In genomic region chr10:8962249-8962648, GRCh38 we compare ENCODE assay signal across 18 cellular contexts.
DNase-seq lines count a peak whose midpoint lies in the region; ATAC-seq, FAIRE-seq and TF ChIP-seq lines count a peak whose summit lies in the region.
"Had no signal": no experiment of that assay in that cellular context is flagged by ENCODE, and none has a peak within 500 bp of the region (broad histone marks: within the 10 kb centered on the region; RNA-seq: fewer than 3 reads in every experiment).

No MANE protein-coding gene starts in this region.

- TF ChIP-seq CTCF in keratinocyte (optimal IDR thresholded peaks at IDR 0.05 in 1 of 3, IDR thresholded peaks at IDR 0.05 in 1 of 3, conservative IDR thresholded peaks at IDR 0.05 in 1 of 3; ENCODE audit: extremely low read depth in 1 of 3, insufficient read depth in 2 of 3, low read length in 3 of 3) (no peak), left lung (IDR thresholded peaks at IDR 0.05) (no peak), HFFc6 (IDR thresholded peaks at IDR 0.05) (no peak)

- no peak overlapping the region for H3K9ac ChIP-seq in keratinocyte (ENCODE audit: control insufficient read depth, extremely low read depth, insufficient read depth, low read length)
- H3K9ac ChIP-seq: BLaER1, GM23248 had no signal

- H3K27me3 Mint-ChIP-seq in HFFc6 (ENCODE audit: insufficient read depth), result no peaks in the 10 kb centered on the region
- no peaks in the 10 kb centered on the region for H3K27me3 Mint-ChIP-seq in activated T-cell treated with anti-CD3 and anti-CD28 coated beads, Interleukin-2, amount 50 U/mL, for 72 hours (ENCODE audit: low read depth)

- no peaks in the 10 kb centered on the region for H4K20me1 ChIP-seq in keratinocyte (ENCODE audit: control insufficient read depth, extremely low read depth, insufficient read depth, low read length)
- H4K20me1 ChIP-seq: BLaER1 had no signal

- DNase-seq in HPDE6-E6E7 (ENCODE audit: extremely low spot score) (peak; percentile 1), SW480 (ENCODE audit: low spot score) (peak; percentile 7), epithelial cell of prostate (ENCODE audit: low read depth, low spot score) (peak; percentile 62), keratinocyte (ENCODE audit: low read depth, low spot score) (no peak), left lung (no peak), HFFc6 (no peak)
- DNase-seq in activated T-cell treated with anti-CD3 and anti-CD28 coated beads, Interleukin-2, amount 50 U/mL, for 72 hours, result no peak
- DNase-seq: 8988T; AML-193; Caco-2; CD8-positive, alpha-beta memory T cell; DND-41; GF-D8; GM23248 had no signal

- dilution Hi-C loops in keratinocyte (cut with MboI; ENCODE audit: extremely low pct_ligation_motif_present, low sequenced_read_pairs), result no loop called here

- FAIRE-seq in keratinocyte (lab: Jason Lieb, UNC), result peak; percentile 93

- H3K4me2 ChIP-seq in keratinocyte (ENCODE audit: control insufficient read depth, extremely low read depth, insufficient read depth, low read depth, low read length), result peak overlapping the region; percentile 31
- H3K4me2 ChIP-seq: BLaER1 had no signal

- H3K27ac ChIP-seq in epithelial cell of prostate, result no peak overlapping the region
- H3K27ac ChIP-seq in keratinocyte (ENCODE audit: control insufficient read depth, insufficient read depth, low read length), result no peak overlapping the region
- no peak overlapping the region for H3K27ac ChIP-seq in left lung
- H3K27ac ChIP-seq: BLaER1, GM23248, HL-60 had no signal

- H3K9me3 ChIP-seq in keratinocyte (ENCODE audit: control insufficient read depth, low read depth, low read length) (no peaks in the 10 kb centered on the region), left lung (peaks cover 0 to 6% of the 10 kb centered on the region in 2 donors)
- H3K9me3 ChIP-seq: BLaER1, Caco-2, HAP-1 had no signal

- intact Hi-C loops in left lung (cut with DNase I), result no loop called here

- H3K9me3 Mint-ChIP-seq in HFFc6, result peaks cover 40% of the 10 kb centered on the region
- H3K9me3 Mint-ChIP-seq in activated T-cell treated with anti-CD3 and anti-CD28 coated beads, Interleukin-2, amount 50 U/mL, for 72 hours, result peaks cover 2 to 5% of the 10 kb centered on the region in 2 donors

- no peaks in the 10 kb centered on the region for H3K36me3 Mint-ChIP-seq in HFFc6 (ENCODE audit: low read depth)
- peaks cover 3 to 8% of the 10 kb centered on the region in 2 donors for H3K36me3 Mint-ChIP-seq in activated T-cell treated with anti-CD3 and anti-CD28 coated beads, Interleukin-2, amount 50 U/mL, for 72 hours (ENCODE audit: insufficient read depth in 2 of 2)

- no peak overlapping the region for H3K27ac Mint-ChIP-seq in HFFc6
- no peak overlapping the region for H3K27ac Mint-ChIP-seq in activated T-cell treated with anti-CD3 and anti-CD28 coated beads, Interleukin-2, amount 50 U/mL, for 72 hours
- H3K27ac Mint-ChIP-seq: CD8-positive, alpha-beta memory T cell had no signal

- no peaks in the 10 kb centered on the region for H3K36me3 ChIP-seq in keratinocyte (ENCODE audit: control insufficient read depth in 2 of 2, extremely low read depth in 1 of 2, insufficient read depth in 2 of 2, low read length in 2 of 2)
- H3K36me3 ChIP-seq in left lung, result no peaks in the 10 kb centered on the region
- H3K36me3 ChIP-seq: BLaER1, HAP-1 had no signal

- ATAC-seq in HG03520 (IDR thresholded peaks at IDR 0.05; ENCODE audit: unreplicated experiment) (no peak), left lung (no peak)
- no peak for ATAC-seq in activated T-cell treated with anti-CD3 and anti-CD28 coated beads, Interleukin-2, amount 50 U/mL, for 72 hours (replicated peaks in 1 of 2)

- H3K4me3 Mint-ChIP-seq in HFFc6, result no peak overlapping the region
- H3K4me3 Mint-ChIP-seq in activated T-cell treated with anti-CD3 and anti-CD28 coated beads, Interleukin-2, amount 50 U/mL, for 72 hours, result no peak overlapping the region
- H3K4me3 Mint-ChIP-seq: CD8-positive, alpha-beta memory T cell had no signal

- H3K79me2 ChIP-seq in keratinocyte (ENCODE audit: control insufficient read depth, insufficient read depth, low read length), result no peaks in the 10 kb centered on the region

- H3K4me1 ChIP-seq in keratinocyte (ENCODE audit: control insufficient read depth, extremely low read depth, insufficient read depth, low read length) (peaks cover 12% of the 10 kb centered on the region), left lung (no peaks in the 10 kb centered on the region)
- H3K4me1 ChIP-seq: BLaER1, Caco-2, HAP-1 had no signal

- H3K4me3 ChIP-seq in keratinocyte (ENCODE audit: control insufficient read depth in 2 of 3, extremely low read depth in 1 of 3, insufficient read depth in 2 of 3, low read depth in 1 of 3, low read length in 3 of 3), result no peak overlapping the region
- H3K4me3 ChIP-seq in left lung, result no peak overlapping the region
- H3K4me3 ChIP-seq: BLaER1, GM23248, HAP-1 had no signal

- H3K27me3 ChIP-seq in keratinocyte (ENCODE audit: control insufficient read depth, extremely low read depth, insufficient read depth, low read length) (no peaks in the 10 kb centered on the region), left lung (no peaks in the 10 kb centered on the region)
- H3K27me3 ChIP-seq: BLaER1 had no signal

- H3K4me1 Mint-ChIP-seq in HFFc6 (ENCODE audit: low read depth), result no peaks in the 10 kb centered on the region
- H3K4me1 Mint-ChIP-seq in activated T-cell treated with anti-CD3 and anti-CD28 coated beads, Interleukin-2, amount 50 U/mL, for 72 hours (ENCODE audit: low read depth), result peaks cover 22% of the 10 kb centered on the region
- H3K4me1 Mint-ChIP-seq: CD8-positive, alpha-beta memory T cell had no signal

- H2AFZ ChIP-seq in keratinocyte (ENCODE audit: control insufficient read depth, low read length), result no peak overlapping the region
- H2AFZ ChIP-seq: GM23248 had no signal

- H3K9me1 ChIP-seq in keratinocyte (ENCODE audit: control insufficient read depth, extremely low read depth, insufficient read depth, low read length), result no peaks in the 10 kb centered on the region

Comparison
In these comparisons a context has a peak if more than half of its experiments do, and no peak if none do; other contexts are left out.
1. DNase-seq: peak in HPDE6-E6E7 (single experiment), SW480 (single experiment) and epithelial cell of prostate (single experiment); none in keratinocyte (single experiment), left lung (0 of 2), HFFc6 (single experiment) and activated T-cell treated with anti-CD3 and anti-CD28 coated beads, Interleukin-2, amount 50 U/mL, for 72 hours (0 of 2).